ENCODE assay signal across 33 cellular contexts in the genomic region with DNA sequence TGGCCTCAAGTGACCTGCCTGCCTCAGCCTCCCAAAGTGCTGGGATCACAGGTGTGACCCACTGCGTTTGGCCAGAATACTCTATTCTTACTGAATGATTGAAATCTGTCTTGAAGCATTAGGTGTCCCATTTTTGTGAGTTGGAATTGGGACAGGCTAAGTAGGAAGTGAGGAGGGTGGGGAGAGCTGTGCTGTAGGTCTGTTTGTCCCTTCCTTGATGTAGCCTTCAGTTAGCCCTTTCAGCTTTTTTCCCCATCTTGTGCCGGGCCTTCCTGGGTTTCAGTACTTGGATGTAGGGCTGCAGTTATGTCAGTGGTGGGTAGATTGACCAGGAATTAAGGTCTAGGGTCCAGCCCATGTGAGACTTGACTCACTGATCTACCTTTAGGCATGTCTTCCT. TPM values are rescaled to one million over a fixed set of nuclear protein-coding genes. Genes with fewer than 3 reads are reported as not detected.
DNase-seq lines count a peak whose midpoint lies in the region; ATAC-seq and TF ChIP-seq lines count a peak whose summit lies in the region.
"Had no signal": no experiment of that assay in that cellular context is flagged by ENCODE, and none has a peak within 500 bp of the region (broad histone marks: within the 10 kb centered on the region; RNA-seq: fewer than 3 reads in every experiment).

No MANE protein-coding gene starts in this region.

- peak overlapping the region; percentile 65 for H3K27ac Mint-ChIP-seq in activated naive CD8-positive, alpha-beta T cell treated with anti-CD3 and anti-CD28 coated beads for 36 hours
- H3K27ac Mint-ChIP-seq in activated naive CD8-positive, alpha-beta T cell treated with anti-CD3 and anti-CD28 coated beads, Interleukin-2, amount 50 U/mL, for 24 hours = no peak overlapping the region
- H3K27ac Mint-ChIP-seq in effector memory CD8-positive, alpha-beta T cell = peak overlapping the region; percentile 63 to 86

- no peak for ATAC-seq in activated naive CD8-positive, alpha-beta T cell treated with anti-CD3 and anti-CD28 coated beads, Interleukin-2, amount 50 U/mL, for 24 hours
- ATAC-seq in effector memory CD8-positive, alpha-beta T cell (replicated peaks) = no peak
- ATAC-seq in GM18909 (IDR thresholded peaks at IDR 0.05; ENCODE audit: poor library complexity, unreplicated experiment) = no peak
- ATAC-seq: left ventricle myocardium superior, PC-3 had no signal

- H3K4me1 Mint-ChIP-seq in activated naive CD8-positive, alpha-beta T cell treated with anti-CD3 and anti-CD28 coated beads for 36 hours = peaks cover 61% of the 10 kb centered on the region
- H3K4me1 Mint-ChIP-seq in activated naive CD8-positive, alpha-beta T cell treated with anti-CD3 and anti-CD28 coated beads, Interleukin-2, amount 50 U/mL, for 24 hours = peaks cover 62% of the 10 kb centered on the region
- H3K4me1 Mint-ChIP-seq in effector memory CD8-positive, alpha-beta T cell (ENCODE audit: low read depth in 2 of 2) = peaks cover 30 to 53% of the 10 kb centered on the region in 2 donors
- H3K4me1 Mint-ChIP-seq: mesothelial cell of epicardium had no signal

- peaks cover 67% of the 10 kb centered on the region for H3K36me3 Mint-ChIP-seq in activated naive CD8-positive, alpha-beta T cell treated with anti-CD3 and anti-CD28 coated beads for 36 hours
- H3K36me3 Mint-ChIP-seq in activated naive CD8-positive, alpha-beta T cell treated with anti-CD3 and anti-CD28 coated beads, Interleukin-2, amount 50 U/mL, for 24 hours (ENCODE audit: low read depth) = peaks cover 74% of the 10 kb centered on the region
- H3K36me3 Mint-ChIP-seq in effector memory CD8-positive, alpha-beta T cell (ENCODE audit: insufficient read depth) = peaks cover 99% of the 10 kb centered on the region

- H3K27me3 Mint-ChIP-seq in activated naive CD8-positive, alpha-beta T cell treated with anti-CD3 and anti-CD28 coated beads for 36 hours = no peaks in the 10 kb centered on the region
- no peaks in the 10 kb centered on the region for H3K27me3 Mint-ChIP-seq in activated naive CD8-positive, alpha-beta T cell treated with anti-CD3 and anti-CD28 coated beads, Interleukin-2, amount 50 U/mL, for 24 hours
- H3K27me3 Mint-ChIP-seq in effector memory CD8-positive, alpha-beta T cell = no peaks in the 10 kb centered on the region
- H3K27me3 Mint-ChIP-seq: activated CD4-positive, alpha-beta T cell treated with anti-CD3 and anti-CD28 coated beads, Interleukin-2, amount 10 ng/mL, durations not matched to agents 7 days and 5 days; naive B cell had no signal

- no peak overlapping the region for H3K4me3 Mint-ChIP-seq in activated naive CD8-positive, alpha-beta T cell treated with anti-CD3 and anti-CD28 coated beads for 36 hours
- H3K4me3 Mint-ChIP-seq in activated naive CD8-positive, alpha-beta T cell treated with anti-CD3 and anti-CD28 coated beads, Interleukin-2, amount 50 U/mL, for 24 hours = no peak overlapping the region
- H3K4me3 Mint-ChIP-seq in effector memory CD8-positive, alpha-beta T cell = no peak overlapping the region
- H3K4me3 Mint-ChIP-seq: activated CD4-positive, alpha-beta T cell treated with anti-CD3 and anti-CD28 coated beads, Interleukin-2, amount 10 ng/mL, durations not matched to agents 7 days and 5 days; mesothelial cell of epicardium had no signal

- no peaks in the 10 kb centered on the region for H3K9me3 Mint-ChIP-seq in activated naive CD8-positive, alpha-beta T cell treated with anti-CD3 and anti-CD28 coated beads for 36 hours
- no peaks in the 10 kb centered on the region for H3K9me3 Mint-ChIP-seq in activated naive CD8-positive, alpha-beta T cell treated with anti-CD3 and anti-CD28 coated beads, Interleukin-2, amount 50 U/mL, for 24 hours
- no peaks in the 10 kb centered on the region for H3K9me3 Mint-ChIP-seq in effector memory CD8-positive, alpha-beta T cell
- H3K9me3 Mint-ChIP-seq: activated CD4-positive, alpha-beta T cell treated with anti-CD3 and anti-CD28 coated beads, Interleukin-2, amount 10 ng/mL, durations not matched to agents 7 days and 5 days; mesothelial cell of epicardium; naive B cell had no signal

- DNase-seq in activated naive CD8-positive, alpha-beta T cell treated with anti-CD3 and anti-CD28 coated beads for 36 hours = no peak
- no peak for DNase-seq in activated naive CD8-positive, alpha-beta T cell treated with anti-CD3 and anti-CD28 coated beads, Interleukin-2, amount 50 U/mL, for 24 hours
- no peak for DNase-seq in effector memory CD8-positive, alpha-beta T cell
- DNase-seq in NCI-H510A treated with DMSO at 0.1 percent for 48 hours (lab: John Stamatoyannopoulos, UW) (no peak), NCI-H2107 (lab: John Stamatoyannopoulos, UW) (no peak)
- DNase-seq: ACHN; activated CD4-positive, alpha-beta T cell treated with anti-CD3 and anti-CD28 coated beads, Interleukin-2, amount 10 ng/mL, durations not matched to agents 7 days and 5 days; activated effector memory CD4-positive, alpha-beta T cell treated with Interleukin-2 at 50 U/mL for 16 hours; amniotic stem cell; brain microvascular endothelial cell; COR-L47; GF-D8; glutamatergic neuron; islet precursor cell; left ventricle myocardium superior; naive B cell; NCI-H1694; NCI-H2171; NCI-H524; PC-3; SHP77; stimulated activated CD4-positive, alpha-beta T cell treated with anti-CD3 and anti-CD28 coated beads, Interleukin-1b, Interleukin-23, amount 100 ng/mL, for 48 hours; stimulated activated CD8-positive, alpha-beta memory T cell treated with anti-CD3 and anti-CD28 coated beads, Interleukin-4, amount 100 ng/mL, for 48 hours; T1000; tibial artery had no signal

TF ChIP-seq in PFSK-1, 5 proteins besides CTCF, POLR2A, EP300 and RAD21:
- TF ChIP-seq POLR2AphosphoS5 (IDR thresholded peaks at IDR 0.05; ENCODE audit: low read depth, low read length) = 0 out of 2 replicates have a peak, but pooled peaks have one; percentile 24
- TF ChIP-seq, protein P1, sequence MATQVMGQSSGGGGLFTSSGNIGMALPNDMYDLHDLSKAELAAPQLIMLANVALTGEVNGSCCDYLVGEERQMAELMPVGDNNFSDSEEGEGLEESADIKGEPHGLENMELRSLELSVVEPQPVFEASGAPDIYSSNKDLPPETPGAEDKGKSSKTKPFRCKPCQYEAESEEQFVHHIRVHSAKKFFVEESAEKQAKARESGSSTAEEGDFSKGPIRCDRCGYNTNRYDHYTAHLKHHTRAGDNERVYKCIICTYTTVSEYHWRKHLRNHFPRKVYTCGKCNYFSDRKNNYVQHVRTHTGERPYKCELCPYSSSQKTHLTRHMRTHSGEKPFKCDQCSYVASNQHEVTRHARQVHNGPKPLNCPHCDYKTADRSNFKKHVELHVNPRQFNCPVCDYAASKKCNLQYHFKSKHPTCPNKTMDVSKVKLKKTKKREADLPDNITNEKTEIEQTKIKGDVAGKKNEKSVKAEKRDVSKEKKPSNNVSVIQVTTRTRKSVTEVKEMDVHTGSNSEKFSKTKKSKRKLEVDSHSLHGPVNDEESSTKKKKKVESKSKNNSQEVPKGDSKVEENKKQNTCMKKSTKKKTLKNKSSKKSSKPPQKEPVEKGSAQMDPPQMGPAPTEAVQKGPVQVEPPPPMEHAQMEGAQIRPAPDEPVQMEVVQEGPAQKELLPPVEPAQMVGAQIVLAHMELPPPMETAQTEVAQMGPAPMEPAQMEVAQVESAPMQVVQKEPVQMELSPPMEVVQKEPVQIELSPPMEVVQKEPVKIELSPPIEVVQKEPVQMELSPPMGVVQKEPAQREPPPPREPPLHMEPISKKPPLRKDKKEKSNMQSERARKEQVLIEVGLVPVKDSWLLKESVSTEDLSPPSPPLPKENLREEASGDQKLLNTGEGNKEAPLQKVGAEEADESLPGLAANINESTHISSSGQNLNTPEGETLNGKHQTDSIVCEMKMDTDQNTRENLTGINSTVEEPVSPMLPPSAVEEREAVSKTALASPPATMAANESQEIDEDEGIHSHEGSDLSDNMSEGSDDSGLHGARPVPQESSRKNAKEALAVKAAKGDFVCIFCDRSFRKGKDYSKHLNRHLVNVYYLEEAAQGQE (IDR thresholded peaks at IDR 0.05; ENCODE audit: insufficient read depth in 1 of 2, low read depth in 2 of 2, low read length in 2 of 2) = no peak

RNA-seq across cellular contexts. Expression of a gene that starts 8.7 kb away (rescaled TPM):
- 1 to 10 TPM; 5.0 to 5.2 TPM for total RNA-seq in activated naive CD8-positive, alpha-beta T cell treated with anti-CD3 and anti-CD28 coated beads for 36 hours
- polyA plus RNA-seq in PFSK-1 (2012; ENCODE audit: insufficient read length, low read depth) = 10.7 TPM

RNA-seq across cellular contexts. Expression of a gene that starts 13.9 kb away (rescaled TPM):
- 100 to 1,000 TPM; 817 to 858 TPM for total RNA-seq in activated naive CD8-positive, alpha-beta T cell treated with anti-CD3 and anti-CD28 coated beads for 36 hours
- polyA plus RNA-seq in PFSK-1 (2012; ENCODE audit: insufficient read length, low read depth) = 204 TPM

RNA-seq across cellular contexts. Expression of a gene that starts 20.0 kb away (rescaled TPM):
- not detected for total RNA-seq in activated naive CD8-positive, alpha-beta T cell treated with anti-CD3 and anti-CD28 coated beads for 36 hours
- polyA plus RNA-seq in PFSK-1 (2012; ENCODE audit: insufficient read length, low read depth) = 0.04 TPM
- total RNA-seq: activated CD4-positive, alpha-beta T cell treated with anti-CD3 and anti-CD28 coated beads, Interleukin-2, amount 10 ng/mL, durations not matched to agents 7 days and 5 days; epithelial cell of proximal tubule; osteocyte; PC-3; renal cortical epithelial cell had no signal
- polyA plus RNA-seq: BJ had no signal

RNA-seq across cellular contexts. Expression of a gene that starts 23.1 kb away (rescaled TPM):
- not detected for total RNA-seq in activated naive CD8-positive, alpha-beta T cell treated with anti-CD3 and anti-CD28 coated beads for 36 hours
- not detected for polyA plus RNA-seq in PFSK-1 (2012; ENCODE audit: insufficient read length, low read depth)
- total RNA-seq: activated CD4-positive, alpha-beta T cell treated with anti-CD3 and anti-CD28 coated beads, Interleukin-2, amount 10 ng/mL, durations not matched to agents 7 days and 5 days; epithelial cell of proximal tubule; left ventricle myocardium superior; mesothelial cell of epicardium; osteocyte; PC-3; renal cortical epithelial cell; smooth muscle cell had no signal
- polyA plus RNA-seq: BJ had no signal

RNA-seq across cellular contexts. Expression of a gene that starts 44.0 kb away (rescaled TPM):
- under 1 TPM in 1 of 2 experiments, not detected in 1; 0.74 TPM for total RNA-seq in activated naive CD8-positive, alpha-beta T cell treated with anti-CD3 and anti-CD28 coated beads for 36 hours
- polyA plus RNA-seq in PFSK-1 (2012; ENCODE audit: insufficient read length, low read depth) = not detected
